18 cellular contexts compared by ENCODE assay signal in genomic region chr21:19684328-19684727, GRCh38.
"Had no signal": no experiment of that assay in that cellular context is flagged by ENCODE, and none has a peak within 500 bp of the region (broad histone marks: within the 10 kb centered on the region; RNA-seq: fewer than 3 reads in every experiment).

No MANE protein-coding gene starts in this region.

- H3K27me3 ChIP-seq: tibial artery had no signal

- FAIRE-seq: islet of Langerhans, TTC549, urothelium cell line had no signal

- H3K36me3 Mint-ChIP-seq: activated naive CD8-positive, alpha-beta T cell had no signal

- DNase-seq: activated CD4-positive, alpha-beta T cell treated with anti-CD3 and anti-CD28 coated beads for 36 hours; activated CD4-positive, alpha-beta T cell treated with anti-CD3 and anti-CD28 coated beads, Interleukin-2, amount 50 U/mL, for 48 hours; activated T-cell treated with anti-CD3 and anti-CD28 coated beads for 4 hours; effector memory CD8-positive, alpha-beta T cell; foreskin fibroblast; hippocampal formation; nephron progenitor cell; stimulated activated CD4-positive, alpha-beta T cell treated with anti-CD3 and anti-CD28 coated beads, Interleukin-2, amount 100 ng/mL, for 24 hours; stimulated activated naive CD8-positive, alpha-beta T cell treated with anti-CD3 and anti-CD28 coated beads, Interleukin-15, Interleukin-2, amounts not matched to agents 100 U/mL and 50 U/mL, for 24 hours; substantia nigra; tibial artery had no signal

- H3K4me1 Mint-ChIP-seq: activated CD4-positive, alpha-beta T cell treated with anti-CD3 and anti-CD28 coated beads for 36 hours; nephron progenitor cell had no signal

- H3K4me3 Mint-ChIP-seq: activated CD4-positive, alpha-beta T cell treated with anti-CD3 and anti-CD28 coated beads for 36 hours; activated naive CD8-positive, alpha-beta T cell; dendritic cell treated with granulocyte-macrophage colony-stimulating factor and Interleukin-4, amounts not matched to agents 40 ng/mL and 50 ng/mL, for 4 days; effector memory CD8-positive, alpha-beta T cell; nephron progenitor cell; T-helper 2 cell treated with Interferon-gamma antibody and Interleukin-4, amounts not matched to agents 5 μg/mL and 100 μg/mL, for 36 hours had no signal

- H3K9me3 ChIP-seq: prostate gland, tibial artery had no signal

- H3K4me1 ChIP-seq: prostate gland, tibial artery had no signal

- H3K27ac ChIP-seq: prostate gland, tibial artery had no signal

- H3K36me3 ChIP-seq: prostate gland, tibial artery had no signal

- H3K27ac Mint-ChIP-seq: activated CD4-positive, alpha-beta T cell treated with anti-CD3 and anti-CD28 coated beads for 36 hours; activated naive CD8-positive, alpha-beta T cell; dendritic cell treated with granulocyte-macrophage colony-stimulating factor and Interleukin-4, amounts not matched to agents 40 ng/mL and 50 ng/mL, for 4 days; effector memory CD8-positive, alpha-beta T cell; nephron progenitor cell; T-helper 2 cell treated with Interferon-gamma antibody and Interleukin-4, amounts not matched to agents 5 μg/mL and 100 μg/mL, for 36 hours had no signal

- H3K4me3 ChIP-seq: prostate gland, tibial artery had no signal

- H3K27me3 Mint-ChIP-seq: activated CD4-positive, alpha-beta T cell treated with anti-CD3 and anti-CD28 coated beads for 36 hours; activated naive CD8-positive, alpha-beta T cell; dendritic cell treated with granulocyte-macrophage colony-stimulating factor and Interleukin-4, amounts not matched to agents 40 ng/mL and 50 ng/mL, for 4 days; effector memory CD8-positive, alpha-beta T cell had no signal
